In genomic region chr13:52454459-52454824, GRCh38 we compare ENCODE assay signal across 8 cellular contexts. TPM values are rescaled to one million over a fixed set of nuclear protein-coding genes. Genes with fewer than 3 reads are reported as not detected.
A peak's percentile ranks its signal among the peaks of the same experiment; 100 is the strongest.
DNase-seq lines count a peak whose midpoint lies in the region; ATAC-seq lines count a peak whose summit lies in the region.

No MANE protein-coding gene starts in this region.

- H3K4me3 ChIP-seq in SJCRH30 = peak overlapping the region; percentile 69

- H3K36me3 ChIP-seq in SJCRH30 = peaks cover 26% of the 10 kb centered on the region

- H3K36me3 Mint-ChIP-seq in natural killer cell treated with Interleukin-12 subunit alpha and Interleukin-12 subunit beta and Interleukin-15 and Interleukin-18, amount 100 ng/mL, for 72 hours = no peaks in the 10 kb centered on the region

- H3K4me1 ChIP-seq in SJCRH30 = peaks cover 4% of the 10 kb centered on the region

- no peaks in the 10 kb centered on the region for H3K9me3 Mint-ChIP-seq in natural killer cell treated with Interleukin-12 subunit alpha and Interleukin-12 subunit beta and Interleukin-15 and Interleukin-18, amount 100 ng/mL, for 72 hours

- peak overlapping the region; percentile 92 for H3K4me3 Mint-ChIP-seq in natural killer cell treated with Interleukin-12 subunit alpha and Interleukin-12 subunit beta and Interleukin-15 and Interleukin-18, amount 100 ng/mL, for 72 hours

- peak overlapping the region; percentile 83 to 93 for H3K27ac Mint-ChIP-seq in natural killer cell treated with Interleukin-12 subunit alpha and Interleukin-12 subunit beta and Interleukin-15 and Interleukin-18, amount 100 ng/mL, for 72 hours

- DNase-seq in DMS 273 (lab: John Stamatoyannopoulos, UW; ENCODE audit: unreplicated experiment) (peak; percentile 57), DMS 273 treated with DMSO at 0.1 percent for 48 hours (lab: John Stamatoyannopoulos, UW) (no peak), HT-29 (ENCODE audit: low spot score) (peak; percentile 47), SJCRH30 (peak in 1 of 2 experiments; percentile 38), ecto neural progenitor cell (ENCODE audit: low spot score) (peak; percentile 47), dedifferentiated amniotic fluid mesenchymal stem cell (ENCODE audit: extremely low spot score) (no peak)
- no peak for DNase-seq in natural killer cell treated with Interleukin-12 subunit alpha and Interleukin-12 subunit beta and Interleukin-15 and Interleukin-18, amount 100 ng/mL, for 72 hours (ENCODE audit: low spot score)

- H3K27me3 Mint-ChIP-seq in natural killer cell treated with Interleukin-12 subunit alpha and Interleukin-12 subunit beta and Interleukin-15 and Interleukin-18, amount 100 ng/mL, for 72 hours = no peaks in the 10 kb centered on the region

- H3K9me3 ChIP-seq in SJCRH30 (replicated peaks) = no peaks in the 10 kb centered on the region

- peaks cover 28 to 37% of the 10 kb centered on the region in 2 donors for H3K4me1 Mint-ChIP-seq in natural killer cell treated with Interleukin-12 subunit alpha and Interleukin-12 subunit beta and Interleukin-15 and Interleukin-18, amount 100 ng/mL, for 72 hours (ENCODE audit: low read depth in 2 of 2)

- H3K27me3 ChIP-seq in SJCRH30 = no peaks in the 10 kb centered on the region

- peak; percentile 18 for ATAC-seq in GM19463 (IDR thresholded peaks at IDR 0.05; ENCODE audit: unreplicated experiment)
- no peak for ATAC-seq in natural killer cell treated with Interleukin-12 subunit alpha and Interleukin-12 subunit beta and Interleukin-15 and Interleukin-18, amount 100 ng/mL, for 72 hours

- peak overlapping the region; percentile 59; the same call in 1 of the 2 replicates for H3K27ac ChIP-seq in SJCRH30

RNA-seq across cellular contexts. Expression of gene CKAP2, which starts 0.8 kb away (rescaled TPM):
- 23.5 and 26.2 TPM in 2 replicates for total RNA-seq in HT-29 (2014; rRNA removed; shearing (Covaris generic))
- total RNA-seq in SJCRH30 (2014; rRNA removed; shearing (Covaris generic)) = 99.8 and 120 TPM in 2 replicates
- 10 to 100 TPM; 16.1 to 27.6 TPM for total RNA-seq in natural killer cell treated with Interleukin-12 subunit alpha and Interleukin-12 subunit beta and Interleukin-15 and Interleukin-18, amount 100 ng/mL, for 72 hours

RNA-seq across cellular contexts. Expression of gene VPS36, which starts 4.0 kb away (rescaled TPM):
- total RNA-seq in HT-29 (2014; rRNA removed; shearing (Covaris generic)) = 30.6 and 32.8 TPM in 2 replicates
- 28.5 and 34.3 TPM in 2 replicates for total RNA-seq in SJCRH30 (2014; rRNA removed; shearing (Covaris generic))
- total RNA-seq in natural killer cell treated with Interleukin-12 subunit alpha and Interleukin-12 subunit beta and Interleukin-15 and Interleukin-18, amount 100 ng/mL, for 72 hours = 10 to 100 TPM; 34.1 to 42.7 TPM

RNA-seq across cellular contexts. Expression of gene THSD1, which starts 48.5 kb away (rescaled TPM):
- 0.37 and 0.92 TPM in 2 replicates for total RNA-seq in HT-29 (2014; rRNA removed; shearing (Covaris generic))
- 9.9 and 12.2 TPM in 2 replicates for total RNA-seq in SJCRH30 (2014; rRNA removed; shearing (Covaris generic))
- under 1 TPM; 0.43 to 0.92 TPM for total RNA-seq in natural killer cell treated with Interleukin-12 subunit alpha and Interleukin-12 subunit beta and Interleukin-15 and Interleukin-18, amount 100 ng/mL, for 72 hours

Comparison
In these comparisons a context has a peak if more than half of its experiments do, and no peak if none do; other contexts are left out.
1. DNase-seq: peak in DMS 273 (single experiment), HT-29 (single experiment) and ecto neural progenitor cell (single experiment); none in DMS 273 treated with DMSO at 0.1 percent for 48 hours (single experiment), natural killer cell treated with Interleukin-12 subunit alpha and Interleukin-12 subunit beta and Interleukin-15 and Interleukin-18, amount 100 ng/mL, for 72 hours (single experiment) and dedifferentiated amniotic fluid mesenchymal stem cell (single experiment).